ENCODE assay signal across 23 cellular contexts in the genomic region with DNA sequence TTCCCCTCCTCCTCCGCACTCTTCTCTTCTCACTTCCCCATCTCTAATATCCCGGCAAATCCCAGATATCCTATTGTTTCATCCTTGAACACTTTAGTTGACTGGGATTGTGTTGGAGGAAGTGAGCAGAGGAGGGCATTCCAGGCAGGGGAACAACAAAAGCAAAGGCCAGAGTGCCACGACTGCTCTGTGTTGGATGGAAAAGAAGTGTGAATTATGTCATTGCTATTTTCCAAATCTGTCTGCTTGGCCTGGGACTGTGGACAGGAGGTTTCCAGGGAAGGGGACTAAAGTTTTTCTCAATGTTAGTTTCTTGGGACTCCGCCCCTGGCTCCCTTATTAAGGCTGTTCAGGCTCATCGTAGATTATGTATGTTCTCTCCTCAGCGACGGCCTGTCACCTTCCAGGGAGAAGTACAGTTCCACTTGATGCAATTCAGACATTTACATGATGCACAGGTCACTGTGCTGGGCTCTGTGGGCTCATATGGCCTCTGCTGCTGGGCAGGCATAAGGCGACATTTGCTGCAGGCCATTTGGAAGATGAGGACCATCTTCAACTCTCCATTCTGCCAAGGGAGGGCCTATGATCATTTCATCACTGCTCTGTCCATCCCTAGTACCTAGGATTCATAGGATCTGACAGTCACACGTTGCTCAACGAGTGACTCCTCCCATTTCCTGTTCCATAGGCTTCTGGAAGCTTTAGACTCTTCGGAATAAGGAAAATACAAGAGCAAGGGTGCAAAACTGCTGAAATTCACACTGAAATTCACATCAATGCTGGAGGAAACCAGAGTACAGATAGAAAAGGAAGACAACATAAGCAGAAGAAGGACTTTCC.
A peak's percentile ranks its signal among the peaks of the same experiment; 100 is the strongest.
DNase-seq lines count a peak whose midpoint lies in the region; ATAC-seq and TF ChIP-seq lines count a peak whose summit lies in the region.
"Had no signal": no experiment of that assay in that cellular context is flagged by ENCODE, and none has a peak within 500 bp of the region (broad histone marks: within the 10 kb centered on the region; RNA-seq: fewer than 3 reads in every experiment).

No MANE protein-coding gene starts in this region.

- H3K36me3 ChIP-seq in CD4-positive, alpha-beta memory T cell (ENCODE audit: insufficient read depth, low read length), result no peaks in the 10 kb centered on the region
- no peaks in the 10 kb centered on the region for H3K36me3 ChIP-seq in CD8-positive, alpha-beta memory T cell (ENCODE audit: insufficient read depth, low read length)

- ATAC-seq in left ventricle myocardium superior, result peak; percentile 66
- ATAC-seq: activated T-cell treated with anti-CD3 and anti-CD28 coated beads, Interleukin-2, amount 50 U/mL, for 4 hours; GM23338; stimulated activated naive CD8-positive, alpha-beta T cell treated with anti-CD3 and anti-CD28 coated beads, Interleukin-15, amount 100 ng/mL, for 72 hours had no signal

- no peaks in the 10 kb centered on the region for H3K4me1 Mint-ChIP-seq in CD4-positive, alpha-beta memory T cell
- no peaks in the 10 kb centered on the region for H3K4me1 Mint-ChIP-seq in CD8-positive, alpha-beta memory T cell
- H3K4me1 Mint-ChIP-seq: CD14-positive monocyte; GM23338; stimulated activated naive CD8-positive, alpha-beta T cell treated with anti-CD3 and anti-CD28 coated beads, Interleukin-15, amount 100 ng/mL, for 72 hours had no signal

- H3K9me3 Mint-ChIP-seq in CD4-positive, alpha-beta memory T cell, result no peaks in the 10 kb centered on the region
- no peaks in the 10 kb centered on the region for H3K9me3 Mint-ChIP-seq in CD8-positive, alpha-beta memory T cell
- H3K9me3 Mint-ChIP-seq: activated T-cell treated with anti-CD3 and anti-CD28 coated beads, Interleukin-2, amount 50 U/mL, for 4 hours; GM23338; stimulated activated naive CD8-positive, alpha-beta T cell treated with anti-CD3 and anti-CD28 coated beads, Interleukin-15, amount 100 ng/mL, for 72 hours had no signal

- CTCF ChIA-PET in CD4-positive, alpha-beta memory T cell (lab: Charles Lee; ENCODE audit: partially characterized antibody), result no interaction called here
- CTCF ChIA-PET in CD8-positive, alpha-beta memory T cell (lab: Charles Lee), result no interaction called here

- H3K4me3 Mint-ChIP-seq in CD4-positive, alpha-beta memory T cell, result no peak overlapping the region
- H3K4me3 Mint-ChIP-seq in CD8-positive, alpha-beta memory T cell, result no peak overlapping the region
- H3K4me3 Mint-ChIP-seq: activated T-cell treated with anti-CD3 and anti-CD28 coated beads, Interleukin-2, amount 50 U/mL, for 4 hours; CD14-positive monocyte; GM23338; stimulated activated naive CD8-positive, alpha-beta T cell treated with anti-CD3 and anti-CD28 coated beads, Interleukin-15, amount 100 ng/mL, for 72 hours had no signal

- POLR2A ChIA-PET in CD4-positive, alpha-beta memory T cell (lab: Charles Lee; ENCODE audit: partially characterized antibody), result no interaction called here
- POLR2A ChIA-PET in CD8-positive, alpha-beta memory T cell (lab: Charles Lee), result no interaction called here

- no peaks in the 10 kb centered on the region for H3K36me3 Mint-ChIP-seq in CD4-positive, alpha-beta memory T cell
- H3K36me3 Mint-ChIP-seq in CD8-positive, alpha-beta memory T cell, result no peaks in the 10 kb centered on the region
- H3K36me3 Mint-ChIP-seq: CD14-positive monocyte had no signal

- H3K27ac ChIP-seq in skin epidermis, result peak overlapping the region in 17 of 21 experiments; percentile 6 to 83 (median 61)
- H3K27ac ChIP-seq in CD4-positive, alpha-beta memory T cell (ENCODE audit: low read depth, low read length), result no peak overlapping the region
- H3K27ac ChIP-seq in CD8-positive, alpha-beta memory T cell (ENCODE audit: low read depth, low read length), result no peak overlapping the region
- H3K27ac ChIP-seq: HL-60 had no signal

- no peaks in the 10 kb centered on the region for H3K4me1 ChIP-seq in CD4-positive, alpha-beta memory T cell (ENCODE audit: insufficient read depth, low read length)
- H3K4me1 ChIP-seq in CD8-positive, alpha-beta memory T cell (ENCODE audit: insufficient read depth, low read length), result no peaks in the 10 kb centered on the region

- DNase-seq in EH (ENCODE audit: low read depth) (peak; percentile 39), dermis microvascular lymphatic vessel endothelial cell (ENCODE audit: low read depth in 2 of 2) (peak; percentile 53 to 64), left ventricle myocardium superior (no peak), GM20000 (ENCODE audit: low spot score) (no peak), T-helper 1 cell (no peak)
- DNase-seq in CD4-positive, alpha-beta memory T cell, result no peak
- no peak for DNase-seq in CD8-positive, alpha-beta memory T cell
- DNase-seq: activated naive CD4-positive, alpha-beta T cell treated with anti-CD3 and anti-CD28 coated beads, Interleukin-2, amount 50 U/mL, for 16 hours; activated T-cell treated with anti-CD3 and anti-CD28 coated beads, Interleukin-2, amount 50 U/mL, for 4 hours; DMS 273 treated with DMSO at 0.1 percent for 48 hours; GF-D8; kidney glomerular epithelial cell; NCI-H2107; NCI-H510A; SK-N-SH; stimulated activated CD4-positive, alpha-beta T cell treated with anti-CD3 and anti-CD28 coated beads, Interleukin-4, amount 100 ng/mL, for 1 hour; stimulated activated naive CD8-positive, alpha-beta T cell treated with anti-CD3 and anti-CD28 coated beads, Interleukin-15, amount 100 ng/mL, for 72 hours; T1000 had no signal

- no peak for TF ChIP-seq CTCF in GM20000 (IDR thresholded peaks at IDR 0.05; ENCODE audit: extremely low read depth, missing control alignments)

- intact Hi-C loops in left ventricle myocardium superior (cut with micrococcal nuclease), result no loop called here
- intact Hi-C loops in CD4-positive, alpha-beta memory T cell (cut with micrococcal nuclease), result no loop called here

- H3K9me3 ChIP-seq in CD4-positive, alpha-beta memory T cell (ENCODE audit: control insufficient read depth in 1 of 2, low read length in 2 of 2), result no peaks in the 10 kb centered on the region
- no peaks in the 10 kb centered on the region for H3K9me3 ChIP-seq in CD8-positive, alpha-beta memory T cell (ENCODE audit: low read length)
- H3K9me3 ChIP-seq: SK-N-SH had no signal

- H3K27ac Mint-ChIP-seq in CD4-positive, alpha-beta memory T cell, result no peak overlapping the region
- H3K27ac Mint-ChIP-seq in CD8-positive, alpha-beta memory T cell, result peak overlapping the region in 1 of 8 donors; percentile 19
- H3K27ac Mint-ChIP-seq: CD14-positive monocyte, GM23338, progenitor cell of endocrine pancreas had no signal

- H3K27me3 ChIP-seq in CD4-positive, alpha-beta memory T cell (ENCODE audit: insufficient read depth, low read length), result no peaks in the 10 kb centered on the region
- peaks cover 3% of the 10 kb centered on the region for H3K27me3 ChIP-seq in CD8-positive, alpha-beta memory T cell (ENCODE audit: insufficient read depth, low read length, poor library complexity, severe bottlenecking)

- H3K4me3 ChIP-seq in skin epidermis, result no peak overlapping the region
- no peak overlapping the region for H3K4me3 ChIP-seq in CD4-positive, alpha-beta memory T cell (ENCODE audit: low read length in 2 of 2)
- H3K4me3 ChIP-seq in CD8-positive, alpha-beta memory T cell (ENCODE audit: low read length), result no peak overlapping the region
- H3K4me3 ChIP-seq: GM23338 had no signal

- H3K27me3 Mint-ChIP-seq in CD4-positive, alpha-beta memory T cell, result peaks cover 2 to 9% of the 10 kb centered on the region in 2 donors
- peaks cover 0 to 12% of the 10 kb centered on the region in 2 donors for H3K27me3 Mint-ChIP-seq in CD8-positive, alpha-beta memory T cell
- H3K27me3 Mint-ChIP-seq: stimulated activated naive CD8-positive, alpha-beta T cell treated with anti-CD3 and anti-CD28 coated beads, Interleukin-15, amount 100 ng/mL, for 72 hours had no signal

Comparison
In these comparisons a context has a peak if more than half of its experiments do, and no peak if none do; other contexts are left out.
1. DNase-seq: peak in EH (single experiment) and dermis microvascular lymphatic vessel endothelial cell (2 of 2); none in left ventricle myocardium superior (single experiment), CD4-positive, alpha-beta memory T cell (0 of 5), CD8-positive, alpha-beta memory T cell (0 of 5), GM20000 (single experiment) and T-helper 1 cell (0 of 5).
2. H3K27ac ChIP-seq: peak in skin epidermis (17 of 21); none in CD4-positive, alpha-beta memory T cell (single experiment) and CD8-positive, alpha-beta memory T cell (single experiment).